Comparison of ENCODE assay signal across 11 cellular contexts in the genomic region with DNA sequence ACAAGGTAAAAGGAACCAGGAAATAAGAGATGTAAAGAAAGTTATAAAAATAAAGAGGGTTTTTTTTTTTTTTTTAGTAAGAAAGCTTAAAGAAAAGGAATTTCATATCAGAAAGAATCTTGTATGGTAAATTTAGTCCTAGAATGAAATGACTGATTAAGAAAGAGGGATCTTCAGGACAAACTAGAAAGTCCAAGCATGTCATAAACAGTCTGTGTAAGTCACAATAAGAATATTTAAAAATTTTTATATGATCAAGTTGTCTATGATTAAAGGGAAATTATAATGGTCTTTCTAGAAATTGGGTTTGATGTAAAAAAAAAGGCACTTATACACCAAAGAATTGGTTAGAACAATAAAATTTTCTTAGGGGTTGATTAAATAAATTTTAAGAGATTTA.
DNase-seq lines count a peak whose midpoint lies in the region; ATAC-seq, FAIRE-seq and TF ChIP-seq lines count a peak whose summit lies in the region.
"Had no signal": no experiment of that assay in that cellular context is flagged by ENCODE, and none has a peak within 500 bp of the region (broad histone marks: within the 10 kb centered on the region; RNA-seq: fewer than 3 reads in every experiment).

No MANE protein-coding gene starts in this region.

- no peaks in the 10 kb centered on the region for H3K9me3 ChIP-seq in HEK293 (ENCODE audit: control insufficient read depth, insufficient read depth, low read depth, low read length)
- H3K9me3 ChIP-seq in Karpas-422 (ENCODE audit: low read length) = peaks cover 5% of the 10 kb centered on the region; the same call in 1 of the 2 replicates

- H3K4ac ChIP-seq in mesendoderm (ENCODE audit: low read depth, low read length) = no peak overlapping the region

- H2BK120ac ChIP-seq in mesendoderm (ENCODE audit: low read depth, low read length) = no peak overlapping the region

- H3K18ac ChIP-seq in mesendoderm (ENCODE audit: low read length) = no peak overlapping the region

- H2AFZ ChIP-seq in Karpas-422 (ENCODE audit: low read length) = no peak overlapping the region

- CTCF ChIA-PET in HEK293 (lab: Yijun Ruan, JAX) = no interaction called here

- ATAC-seq in HG03039 (IDR thresholded peaks at IDR 0.05; ENCODE audit: unreplicated experiment) (no peak), GM18870 (IDR thresholded peaks at IDR 0.05; ENCODE audit: unreplicated experiment) (no peak)

- no peaks in the 10 kb centered on the region for H4K20me1 ChIP-seq in Karpas-422 (ENCODE audit: insufficient read depth, low read depth, low read length)

- peak; percentile 12 for DNase-seq in RKO (ENCODE audit: low spot score)
- DNase-seq in mesendoderm = peak; percentile 36
- DNase-seq in Karpas-422 = no peak
- DNase-seq: CD4-positive, alpha-beta memory T cell; NCI-H187; NCI-H526 treated with DMSO at 0.1 percent for 48 hours; NK-92 treated with Interleukin-12 subunit alpha and Interleukin-12 subunit beta, amount 100 ng/mL, for 24 hours had no signal

- H3K36me3 ChIP-seq in HEK293 (ENCODE audit: control insufficient read depth in 2 of 2, insufficient read depth in 1 of 2, low read length in 2 of 2) (no peaks in the 10 kb centered on the region), mesendoderm (ENCODE audit: control insufficient read depth, insufficient read depth, low read length) (no peaks in the 10 kb centered on the region), Karpas-422 (ENCODE audit: insufficient read depth, low read length) (no peaks in the 10 kb centered on the region)

- H3K4me2 ChIP-seq in mesendoderm (ENCODE audit: low read length) (no peak overlapping the region), Karpas-422 (ENCODE audit: low read depth, low read length, poor library complexity, severe bottlenecking) (no peak overlapping the region)

- peak; percentile 30 for FAIRE-seq in G401.6 (lab: Jason Lieb, UNC)

- no peak overlapping the region for H2BK5ac ChIP-seq in mesendoderm (ENCODE audit: low read length)

- H3K4me3 ChIP-seq in HEK293 (ENCODE audit: low read depth, low read length) = no peak overlapping the region
- no peak overlapping the region for H3K4me3 ChIP-seq in mesendoderm (ENCODE audit: low read length)
- no peak overlapping the region for H3K4me3 ChIP-seq in Karpas-422 (ENCODE audit: low read length)

- TF ChIP-seq CTCF in HEK293 (tag by site-specific recombination; IDR thresholded peaks at IDR 0.05) = no peak

- H3K79me1 ChIP-seq in mesendoderm (ENCODE audit: low read length) = no peaks in the 10 kb centered on the region

- POLR2A ChIA-PET in HEK293 (lab: Yijun Ruan, JAX) = no interaction called here

- H3K9me2 ChIP-seq in Karpas-422 (replicated peaks; ENCODE audit: insufficient read depth, low read length) = no peaks in the 10 kb centered on the region; the same call in 1 of the 2 replicates

- H3K27ac ChIP-seq in HEK293 (ENCODE audit: extremely low read depth, low read depth, low read length) (no peak overlapping the region), mesendoderm (ENCODE audit: low read depth, low read length) (no peak overlapping the region), Karpas-422 (ENCODE audit: low read length) (no peak overlapping the region)

- H2BK15ac ChIP-seq in mesendoderm (replicated peaks; ENCODE audit: low read depth) = no peak overlapping the region

- H3K9ac ChIP-seq in mesendoderm (ENCODE audit: low read length) (no peak overlapping the region), Karpas-422 (ENCODE audit: low read length) (no peak overlapping the region)

- no peaks in the 10 kb centered on the region for H3K27me3 ChIP-seq in mesendoderm (ENCODE audit: insufficient read depth, low read length, poor library complexity)
- no peaks in the 10 kb centered on the region for H3K27me3 ChIP-seq in Karpas-422 (ENCODE audit: low read length)

- H3K23ac ChIP-seq in mesendoderm (ENCODE audit: low read length) = no peak overlapping the region

- no peak overlapping the region for H3K56ac ChIP-seq in mesendoderm (ENCODE audit: low read length)

- H3K4me1 ChIP-seq in HEK293 (ENCODE audit: control insufficient read depth, insufficient read depth, low read length) = no peaks in the 10 kb centered on the region
- no peaks in the 10 kb centered on the region for H3K4me1 ChIP-seq in mesendoderm (ENCODE audit: control insufficient read depth, low read depth, low read length)
- no peaks in the 10 kb centered on the region for H3K4me1 ChIP-seq in Karpas-422 (ENCODE audit: low read length)

- no peak overlapping the region for H4K8ac ChIP-seq in mesendoderm (ENCODE audit: low read depth, low read length)

- no peak overlapping the region for H2AK5ac ChIP-seq in mesendoderm (ENCODE audit: low read length)

- no peak overlapping the region for H4K5ac ChIP-seq in mesendoderm (ENCODE audit: low read length)

- no peaks in the 10 kb centered on the region for H3K79me2 ChIP-seq in mesendoderm (ENCODE audit: control insufficient read depth, insufficient read depth, low read length)
- no peaks in the 10 kb centered on the region for H3K79me2 ChIP-seq in Karpas-422 (ENCODE audit: low read length)

TF ChIP-seq in HEK293, 187 proteins besides CTCF, POLR2A, EP300 and RAD21:
- TF ChIP-seq ZNF341 (tag by site-specific recombination; IDR thresholded peaks at IDR 0.05; ENCODE audit: low read depth) = no peak
- TF ChIP-seq ZNF174 (tag by site-specific recombination; IDR thresholded peaks at IDR 0.05) = no peak
- peak; percentile 90 for TF ChIP-seq SETDB1 (IDR thresholded peaks at IDR 0.05; ENCODE audit: insufficient read length, low read length)
- TF ChIP-seq ZNF558 (tag by site-specific recombination; IDR thresholded peaks at IDR 0.05) = no peak
